Comparison of ENCODE assay signal across 24 cellular contexts in the genomic region with DNA sequence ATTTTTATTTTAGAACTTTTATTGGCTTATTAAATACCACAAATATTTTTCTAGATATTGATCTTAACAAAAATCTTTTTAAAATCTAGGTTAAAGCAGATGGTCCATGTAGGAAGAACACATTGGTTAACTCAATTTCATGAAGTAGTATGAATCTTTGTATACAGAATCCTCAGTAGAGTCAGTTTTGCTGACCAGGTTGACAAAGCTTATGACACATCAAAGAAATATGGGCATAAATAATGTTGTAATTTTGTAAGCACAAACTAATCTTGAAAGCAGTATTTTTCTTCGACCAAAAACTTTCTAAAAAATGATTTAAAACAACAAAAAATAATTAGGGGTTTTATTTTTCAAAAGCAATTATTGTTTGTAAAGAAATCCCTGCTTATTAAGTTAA.
"Had no signal": no experiment of that assay in that cellular context is flagged by ENCODE, and none has a peak within 500 bp of the region (broad histone marks: within the 10 kb centered on the region; RNA-seq: fewer than 3 reads in every experiment).

No MANE protein-coding gene starts in this region.

- H3K36me3 ChIP-seq: left ventricle myocardium inferior, ovary, right atrium auricular region, right lobe of liver, tibial nerve, uterus had no signal

- H3K4me3 Mint-ChIP-seq: mesothelial cell of epicardium; naive B cell; natural killer cell; nephron progenitor cell; stimulated activated memory B cell treated with anti-CD40 and anti-IgM and Interleukin-4, amounts not matched to agents 10 μg/mL and 1 μg/mL and 100 μg/mL, for 72 hours; stimulated activated naive CD8-positive, alpha-beta T cell treated with anti-CD3 and anti-CD28 coated beads, Interleukin-15, amount 100 ng/mL, for 72 hours; type B pancreatic cell had no signal

- H3K4me3 ChIP-seq: left ventricle myocardium inferior, lung, ovary, right atrium auricular region, right lobe of liver, smooth muscle cell, tibial nerve, uterus had no signal

- H3K36me3 Mint-ChIP-seq: mesothelial cell of epicardium; naive B cell; natural killer cell; stimulated activated memory B cell treated with anti-CD40 and anti-IgM and Interleukin-4, amounts not matched to agents 10 μg/mL and 1 μg/mL and 100 μg/mL, for 72 hours; type B pancreatic cell had no signal

- H3K4me2 ChIP-seq: smooth muscle cell had no signal

- H3K27ac Mint-ChIP-seq: mesothelial cell of epicardium; naive B cell; natural killer cell; progenitor cell of endocrine pancreas; stimulated activated memory B cell treated with anti-CD40 and anti-IgM and Interleukin-4, amounts not matched to agents 10 μg/mL and 1 μg/mL and 100 μg/mL, for 72 hours; stimulated activated naive CD8-positive, alpha-beta T cell treated with anti-CD3 and anti-CD28 coated beads, Interleukin-15, amount 100 ng/mL, for 72 hours; type B pancreatic cell had no signal

- H3K4me1 ChIP-seq: left ventricle myocardium inferior, right atrium auricular region, right lobe of liver, tibial nerve, uterus had no signal

- H3K27me3 ChIP-seq: ovary, right atrium auricular region, right lobe of liver, tibial nerve, uterus had no signal

- DNase-seq: islet precursor cell; left ventricle myocardium inferior; mesendoderm; naive B cell; natural killer cell; nephron progenitor cell; ovary; right lobe of liver; stimulated activated CD4-positive, alpha-beta T cell treated with anti-CD3 and anti-CD28 coated beads, Interleukin-1b, Interleukin-23, amount 100 ng/mL, for 48 hours; stimulated activated CD4-positive, alpha-beta T cell treated with anti-CD3 and anti-CD28 coated beads, Interleukin-2, amount 100 ng/mL, for 48 hours; stimulated activated CD4-positive, alpha-beta T cell treated with anti-CD3 and anti-CD28 coated beads, Interleukin-4, amount 100 ng/mL, for 4 hours; stimulated activated CD8-positive, alpha-beta memory T cell treated with anti-CD3 and anti-CD28 coated beads, Interleukin-4, amount 100 ng/mL, for 48 hours; stimulated activated naive CD4-positive, alpha-beta T cell treated with Interleukin-2 at 50 U/mL for 16 hours; stimulated activated naive CD8-positive, alpha-beta T cell treated with anti-CD3 and anti-CD28 coated beads, Interleukin-15, amount 100 ng/mL, for 72 hours; substantia nigra; uterus had no signal

- H3K27ac ChIP-seq: left ventricle myocardium inferior, ovary, right atrium auricular region, right lobe of liver, tibial nerve, uterus had no signal

- H3K9me3 ChIP-seq: ovary, right atrium auricular region, right lobe of liver, tibial nerve, uterus had no signal

- ATAC-seq: natural killer cell; right lobe of liver; stimulated activated memory B cell treated with anti-CD40 and anti-IgM and Interleukin-4, amounts not matched to agents 10 μg/mL and 1 μg/mL and 100 μg/mL, for 72 hours; stimulated activated naive CD8-positive, alpha-beta T cell treated with anti-CD3 and anti-CD28 coated beads, Interleukin-15, amount 100 ng/mL, for 72 hours had no signal

- H3K27me3 Mint-ChIP-seq: naive B cell; progenitor cell of endocrine pancreas; stimulated activated memory B cell treated with anti-CD40 and anti-IgM and Interleukin-4, amounts not matched to agents 10 μg/mL and 1 μg/mL and 100 μg/mL, for 72 hours; stimulated activated naive CD8-positive, alpha-beta T cell treated with anti-CD3 and anti-CD28 coated beads, Interleukin-15, amount 100 ng/mL, for 72 hours; type B pancreatic cell had no signal

- H3K9me3 Mint-ChIP-seq: nephron progenitor cell; stimulated activated memory B cell treated with anti-CD40 and anti-IgM and Interleukin-4, amounts not matched to agents 10 μg/mL and 1 μg/mL and 100 μg/mL, for 72 hours; type B pancreatic cell had no signal

- H3K4me1 Mint-ChIP-seq: mesothelial cell of epicardium; naive B cell; natural killer cell; nephron progenitor cell; stimulated activated memory B cell treated with anti-CD40 and anti-IgM and Interleukin-4, amounts not matched to agents 10 μg/mL and 1 μg/mL and 100 μg/mL, for 72 hours; stimulated activated naive CD8-positive, alpha-beta T cell treated with anti-CD3 and anti-CD28 coated beads, Interleukin-15, amount 100 ng/mL, for 72 hours had no signal
